Comparison of ENCODE assay signal across 11 cellular contexts in the genomic region with DNA sequence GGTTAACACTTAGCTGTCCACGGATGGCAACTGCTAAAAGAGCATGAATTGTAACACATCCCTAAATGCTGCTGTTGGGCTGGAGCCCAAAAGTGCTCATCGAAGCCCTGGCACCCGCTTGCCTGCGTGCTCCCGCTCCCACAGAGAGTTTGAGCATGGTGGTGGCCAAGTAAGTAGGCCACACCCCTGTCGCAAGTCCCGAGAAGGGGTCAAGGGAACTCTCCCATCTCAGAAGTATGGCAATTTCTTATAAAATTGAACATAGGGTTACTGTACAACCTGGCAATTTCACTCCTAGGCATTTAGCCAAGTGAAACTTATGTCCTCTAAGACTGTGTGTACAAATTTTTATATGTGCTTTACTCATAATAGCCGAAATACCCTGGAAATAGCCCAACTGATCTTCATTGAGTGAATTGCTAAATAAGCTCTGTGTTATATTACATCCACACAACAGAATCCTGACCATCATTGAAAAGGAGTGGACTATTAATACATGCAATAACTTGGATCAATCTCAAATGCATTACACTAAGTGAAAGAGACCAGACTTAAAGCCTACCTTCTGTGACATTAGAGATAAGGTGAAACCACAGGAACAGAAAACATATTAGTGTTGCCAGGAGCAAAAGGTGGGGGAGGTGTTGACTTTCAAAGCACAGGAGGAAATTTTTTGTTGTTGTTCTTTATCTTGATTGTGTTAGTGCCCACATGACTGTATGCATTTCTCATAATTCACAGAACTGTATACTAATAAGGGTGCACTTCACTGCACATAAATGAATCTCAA. TPM values are rescaled to one million over a fixed set of nuclear protein-coding genes. Genes with fewer than 3 reads are reported as not detected.
DNase-seq lines count a peak whose midpoint lies in the region; ATAC-seq, FAIRE-seq and TF ChIP-seq lines count a peak whose summit lies in the region.
"Had no signal": no experiment of that assay in that cellular context is flagged by ENCODE, and none has a peak within 500 bp of the region (broad histone marks: within the 10 kb centered on the region; RNA-seq: fewer than 3 reads in every experiment).

No MANE protein-coding gene starts in this region.

- H3K4me3 ChIP-seq in OCI-LY1 (ENCODE audit: low read depth, low read length, poor library complexity, severe bottlenecking) (peak overlapping the region; percentile 90), astrocyte (ENCODE audit: insufficient read depth, low read depth, low read length) (no peak overlapping the region), small intestine (ENCODE audit: low read depth in 1 of 2, low read length in 2 of 2) (no peak overlapping the region), Peyer's patch (no peak overlapping the region)

- peaks cover 66% of the 10 kb centered on the region for H3K4me1 ChIP-seq in OCI-LY1 (ENCODE audit: insufficient read depth, low read length, severe bottlenecking)
- peaks cover 2% of the 10 kb centered on the region for H3K4me1 ChIP-seq in astrocyte (ENCODE audit: insufficient read depth, low read length)
- H3K4me1 ChIP-seq in small intestine (ENCODE audit: control insufficient read depth in 2 of 2, insufficient read depth in 1 of 2, low read depth in 1 of 2, low read length in 1 of 2): no peaks in the 10 kb centered on the region
- peaks cover 0 to 3% (median 0%) of the 10 kb centered on the region in 4 donors for H3K4me1 ChIP-seq in Peyer's patch

- H3K4me3 Mint-ChIP-seq in astrocyte (ENCODE audit: unreplicated experiment): no peak overlapping the region
- H3K4me3 Mint-ChIP-seq: type B pancreatic cell had no signal

- H3K9me2 ChIP-seq in OCI-LY1 (ENCODE audit: low read depth, low read length): no peaks in the 10 kb centered on the region

- H3K79me2 ChIP-seq in OCI-LY1 (ENCODE audit: insufficient read depth, low read length): peaks cover 26% of the 10 kb centered on the region
- H3K79me2 ChIP-seq in astrocyte (ENCODE audit: insufficient read depth, low read length): no peaks in the 10 kb centered on the region

- H3K27me3 Mint-ChIP-seq in astrocyte (ENCODE audit: low read depth, unreplicated experiment): no peaks in the 10 kb centered on the region
- H3K27me3 Mint-ChIP-seq: type B pancreatic cell had no signal

- no peaks in the 10 kb centered on the region for H3K9me3 Mint-ChIP-seq in astrocyte (ENCODE audit: unreplicated experiment)
- H3K9me3 Mint-ChIP-seq: type B pancreatic cell had no signal

- H3K4me2 ChIP-seq in OCI-LY1 (ENCODE audit: low read length): peak overlapping the region; percentile 90
- no peak overlapping the region for H3K4me2 ChIP-seq in astrocyte (ENCODE audit: low read length)

- peak overlapping the region; percentile 94 for H3K27ac ChIP-seq in OCI-LY1 (ENCODE audit: low read depth, low read length, poor library complexity, severe bottlenecking)
- H3K27ac ChIP-seq in astrocyte (ENCODE audit: low read depth, low read length): no peak overlapping the region
- peak overlapping the region in 1 of 2 donors; percentile 45 for H3K27ac ChIP-seq in small intestine (ENCODE audit: low read depth in 1 of 2, low read length in 1 of 2)
- H3K27ac ChIP-seq in Peyer's patch: peak overlapping the region in 2 of 4 donors; percentile 0 to 71

- TF ChIP-seq POLR2A in Peyer's patch (IDR thresholded peaks at IDR 0.05): no peak

- peaks cover 9% of the 10 kb centered on the region; the same call in 1 of the 2 replicates for H3F3A ChIP-seq in OCI-LY1 (ENCODE audit: insufficient read depth, low read length)

- H2AFZ ChIP-seq in OCI-LY1 (ENCODE audit: low read length): no peak overlapping the region
- H2AFZ ChIP-seq in astrocyte (ENCODE audit: low read depth, low read length): no peak overlapping the region

- 54 to 70% (median 61%) methylated on average over 8 of the region's 8 CpGs for WGBS in small intestine, 3 donors

- H4K20me1 ChIP-seq in OCI-LY1 (ENCODE audit: insufficient read depth, low read length) (no peaks in the 10 kb centered on the region), astrocyte (ENCODE audit: insufficient read depth, low read length) (no peaks in the 10 kb centered on the region)

- H3K36me3 Mint-ChIP-seq in astrocyte (ENCODE audit: low read depth, unreplicated experiment): peaks cover 2% of the 10 kb centered on the region
- H3K36me3 Mint-ChIP-seq: type B pancreatic cell had no signal

- H3K4me1 Mint-ChIP-seq in astrocyte (ENCODE audit: low read depth, unreplicated experiment): peaks cover 7% of the 10 kb centered on the region

- H3K9me3 ChIP-seq in OCI-LY1 (ENCODE audit: low read length) (no peaks in the 10 kb centered on the region), astrocyte (ENCODE audit: insufficient read depth, low read depth, low read length) (no peaks in the 10 kb centered on the region), small intestine (ENCODE audit: control insufficient read depth, low read depth) (no peaks in the 10 kb centered on the region), Peyer's patch (no peaks in the 10 kb centered on the region)

- peak overlapping the region; percentile 96; the same call in 1 of the 2 replicates for H3K9ac ChIP-seq in OCI-LY1 (ENCODE audit: low read length)
- no peak overlapping the region for H3K9ac ChIP-seq in astrocyte (ENCODE audit: low read length)

- no peak overlapping the region for H3K27ac Mint-ChIP-seq in astrocyte (ENCODE audit: unreplicated experiment)
- H3K27ac Mint-ChIP-seq: type B pancreatic cell had no signal

- TF ChIP-seq CTCF in OCI-LY1 (IDR thresholded peaks at IDR 0.05; ENCODE audit: low read length) (no peak), astrocyte (IDR thresholded peaks at IDR 0.05; ENCODE audit: insufficient read depth, low read depth, low read length) (no peak), Peyer's patch (IDR thresholded peaks at IDR 0.05) (no peak)

- H3K36me3 ChIP-seq in OCI-LY1 (ENCODE audit: insufficient read depth, low read length) (peaks cover 13% of the 10 kb centered on the region), astrocyte (ENCODE audit: insufficient read depth, low read length) (no peaks in the 10 kb centered on the region), small intestine (ENCODE audit: control insufficient read depth in 2 of 2, insufficient read depth in 2 of 2, low read length in 2 of 2) (peaks cover 0 to 2% of the 10 kb centered on the region in 2 donors), Peyer's patch (no peaks in the 10 kb centered on the region)

- DNase-seq in activated CD4-positive, alpha-beta T cell treated with anti-CD3 and anti-CD28 coated beads for 4 hours: peak; percentile 18 to 27
- no peak for DNase-seq in activated CD4-positive, alpha-beta T cell treated with anti-CD3 and anti-CD28 coated beads, Interleukin-2, amount 50 U/mL, for 1 hour
- DNase-seq in astrocyte (ENCODE audit: low read depth) (peak; percentile 10), small intestine (peak; percentile 53), Peyer's patch (no peak), left lobe of liver (ENCODE audit: low spot score) (no peak)
- DNase-seq: stimulated activated CD4-positive, alpha-beta T cell treated with anti-CD3 and anti-CD28 coated beads, Interleukin-2, amount 100 ng/mL, for 48 hours had no signal

- ATAC-seq in GM18867 (IDR thresholded peaks at IDR 0.05; ENCODE audit: unreplicated experiment) (no peak), left lobe of liver (no peak)

- FAIRE-seq in astrocyte (lab: Jason Lieb, UNC) (no peak), small intestine (lab: Jason Lieb, UNC) (no peak)

- H3K27me3 ChIP-seq in OCI-LY1 (ENCODE audit: insufficient read depth, low read length): no peaks in the 10 kb centered on the region
- no peaks in the 10 kb centered on the region for H3K27me3 ChIP-seq in astrocyte (ENCODE audit: insufficient read depth, low read length)
- H3K27me3 ChIP-seq in small intestine (ENCODE audit: control insufficient read depth in 2 of 2, insufficient read depth in 2 of 2, low read length in 2 of 2): no peaks in the 10 kb centered on the region
- H3K27me3 ChIP-seq in Peyer's patch: no peaks in the 10 kb centered on the region

RNA-seq across cellular contexts. Expression of a gene that starts 1.5 kb away (rescaled TPM):
- total RNA-seq in astrocyte: not detected in 2 replicates
- 1 to 10 TPM in 1 of 3 donors, under 1 TPM in 1, not detected in 1; 0.54 to 1.3 TPM for polyA plus RNA-seq in small intestine
- 1 to 10 TPM in 1 of 4 donors, under 1 TPM in 1, not detected in 2; 0.40 to 5.8 TPM for total RNA-seq in Peyer's patch
- total RNA-seq in left lobe of liver: 0.18 TPM
- total RNA-seq: RPMI7951 had no signal

RNA-seq across cellular contexts. Expression of a gene that starts 48.3 kb away (rescaled TPM):
- total RNA-seq in astrocyte (21.3 and 21.9 TPM in 2 replicates), Peyer's patch (10 to 100 TPM; 13.2 to 31.0 (median 25.9) TPM), left lobe of liver (0.28 TPM)
- 1 to 10 TPM; 3.8 to 5.9 (median 4.5) TPM for polyA plus RNA-seq in small intestine

Comparison
In these comparisons a context has a peak if more than half of its experiments do, and no peak if none do; other contexts are left out.
1. DNase-seq: peak in activated CD4-positive, alpha-beta T cell treated with anti-CD3 and anti-CD28 coated beads for 4 hours (2 of 2), astrocyte (single experiment) and small intestine (single experiment); none in activated CD4-positive, alpha-beta T cell treated with anti-CD3 and anti-CD28 coated beads, Interleukin-2, amount 50 U/mL, for 1 hour (single experiment), Peyer's patch (0 of 3) and left lobe of liver (single experiment).
2. RNA of a gene that starts 48.3 kb away (total RNA-seq): 13.2 to 31.0 TPM in Peyer's patch and 21.3 to 21.9 TPM in astrocyte; 0.28 TPM in left lobe of liver (single experiment); every median in the first group is over 10 times any median in the second.